8 cellular contexts compared by ENCODE assay signal in the genomic region with DNA sequence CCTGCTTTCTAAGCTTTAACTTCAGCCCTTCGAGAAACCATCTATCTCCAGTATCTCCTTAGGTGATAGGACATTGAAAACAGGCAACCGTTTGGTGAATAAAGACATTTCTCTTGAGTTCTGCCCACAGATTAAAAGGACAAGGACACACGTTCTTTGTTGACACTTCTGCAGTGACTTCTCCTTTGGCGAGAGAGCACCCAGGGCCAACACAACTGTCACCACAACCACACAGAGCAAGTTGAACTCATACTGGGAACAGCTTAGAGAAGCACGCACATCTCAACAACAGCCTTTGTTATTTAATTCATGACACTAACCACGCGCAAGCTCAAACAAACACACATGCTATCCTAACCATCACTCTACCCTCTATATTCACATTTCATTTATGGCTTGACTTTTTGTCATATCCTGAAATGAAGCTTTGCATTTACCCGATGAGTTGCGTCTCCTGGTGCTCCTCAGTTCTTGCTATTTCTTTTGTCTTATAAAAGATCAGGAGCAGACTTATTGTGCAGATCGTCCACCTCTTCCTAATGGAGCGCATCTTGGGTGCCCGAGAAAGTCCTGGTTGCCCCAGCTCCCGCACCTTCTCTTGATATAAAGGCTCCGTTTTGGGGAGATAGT. TPM values are rescaled to one million over a fixed set of nuclear protein-coding genes. Genes with fewer than 3 reads are reported as not detected.
DNase-seq lines count a peak whose midpoint lies in the region; ATAC-seq and TF ChIP-seq lines count a peak whose summit lies in the region.

No MANE protein-coding gene starts in this region.

- no peaks in the 10 kb centered on the region for H3K79me2 ChIP-seq in hepatocyte

- no peaks in the 10 kb centered on the region for H3K36me3 ChIP-seq in hepatocyte (replicated peaks; ENCODE audit: insufficient read depth, low read depth)

- no peaks in the 10 kb centered on the region for H3K4me1 ChIP-seq in hepatocyte (ENCODE audit: insufficient read depth)

- no peak overlapping the region for H3K27ac ChIP-seq in hepatocyte

- ATAC-seq in HG03045 (IDR thresholded peaks at IDR 0.05; ENCODE audit: unreplicated experiment) (no peak), HG03460 (IDR thresholded peaks at IDR 0.05; ENCODE audit: unreplicated experiment) (no peak)

- no peaks in the 10 kb centered on the region for H3K9me2 ChIP-seq in hepatocyte (replicated peaks; ENCODE audit: insufficient read depth)

- no peaks in the 10 kb centered on the region for H4K20me1 ChIP-seq in hepatocyte (ENCODE audit: insufficient read depth, poor library complexity, severe bottlenecking)

- 2% methylated on average over 14 of the region's 14 CpGs for WGBS in hepatocyte (ENCODE audit: low lambda C conversion rate, missing lambda C conversion rate)

- CTCF ChIA-PET in activated naive CD4-positive, alpha-beta T cell treated with anti-CD3 and anti-CD28 coated beads, Interleukin-2, amount 10 ng/mL, durations not matched to agents 7 days and 5 days (lab: Charles Lee): interaction anchor here (0.7 to 4.2 kb wide), 11 partner anchors 10 to 280 kb away, joined by 3 to 31 read pairs (median 4); no protein-coding TSS in a partner anchor

- peaks cover 10% of the 10 kb centered on the region for H3K27me3 ChIP-seq in hepatocyte

- H3K27ac Mint-ChIP-seq in activated naive CD4-positive, alpha-beta T cell treated with anti-CD3 and anti-CD28 coated beads, Interleukin-2, amount 10 ng/mL, durations not matched to agents 7 days and 5 days: peak overlapping the region; percentile 99

- H3K4me1 Mint-ChIP-seq in activated naive CD4-positive, alpha-beta T cell treated with anti-CD3 and anti-CD28 coated beads, Interleukin-2, amount 10 ng/mL, durations not matched to agents 7 days and 5 days: peaks cover 53% of the 10 kb centered on the region

- peak overlapping the region; percentile 93 for H3K4me2 ChIP-seq in hepatocyte

- DNase-seq in DMS53 (lab: John Stamatoyannopoulos, UW) (peak; percentile 69), NCI-H345 (lab: John Stamatoyannopoulos, UW) (peak; percentile 13), hepatocyte (ENCODE audit: low spot score) (peak; percentile 3), skeletal muscle cell (ENCODE audit: low read depth) (no peak)
- DNase-seq in activated naive CD4-positive, alpha-beta T cell treated with anti-CD3 and anti-CD28 coated beads, Interleukin-2, amount 10 ng/mL, durations not matched to agents 7 days and 5 days: peak; percentile 35
- no peak for DNase-seq in NK-92 treated with Interleukin-12 subunit alpha and Interleukin-12 subunit beta, amount 100 ng/mL, for 24 hours (lab: John Stamatoyannopoulos, UW)

- peak overlapping the region; percentile 99 for H3K4me3 Mint-ChIP-seq in activated naive CD4-positive, alpha-beta T cell treated with anti-CD3 and anti-CD28 coated beads, Interleukin-2, amount 10 ng/mL, durations not matched to agents 7 days and 5 days

- no peaks in the 10 kb centered on the region for H3K9me3 ChIP-seq in hepatocyte (ENCODE audit: low read depth)

- H3K4me3 ChIP-seq in hepatocyte (peak overlapping the region; percentile 40), skeletal muscle cell (ENCODE audit: low read depth, low read length) (peak overlapping the region; percentile 65)

- H3K9me3 Mint-ChIP-seq in activated naive CD4-positive, alpha-beta T cell treated with anti-CD3 and anti-CD28 coated beads, Interleukin-2, amount 10 ng/mL, durations not matched to agents 7 days and 5 days: no peaks in the 10 kb centered on the region

- H2AFZ ChIP-seq in hepatocyte: peak overlapping the region; percentile 86

- H3K36me3 Mint-ChIP-seq in activated naive CD4-positive, alpha-beta T cell treated with anti-CD3 and anti-CD28 coated beads, Interleukin-2, amount 10 ng/mL, durations not matched to agents 7 days and 5 days: peaks cover 28% of the 10 kb centered on the region

- H3K27me3 Mint-ChIP-seq in activated naive CD4-positive, alpha-beta T cell treated with anti-CD3 and anti-CD28 coated beads, Interleukin-2, amount 10 ng/mL, durations not matched to agents 7 days and 5 days: no peaks in the 10 kb centered on the region

- no peak for TF ChIP-seq CTCF in hepatocyte (IDR thresholded peaks at IDR 0.05; ENCODE audit: poor library complexity)

RNA-seq across cellular contexts. Expression of a gene that starts 0.6 kb away (rescaled TPM):
- 6.0 and 7.1 TPM in 2 replicates for total RNA-seq in hepatocyte
- polyA plus RNA-seq in hepatocyte: 1.8 and 3.1 TPM in 2 replicates

Comparison
In these comparisons a context has a peak if more than half of its experiments do, and no peak if none do; other contexts are left out.
1. DNase-seq: peak in DMS53 (single experiment), NCI-H345 (single experiment), activated naive CD4-positive, alpha-beta T cell treated with anti-CD3 and anti-CD28 coated beads, Interleukin-2, amount 10 ng/mL, durations not matched to agents 7 days and 5 days (single experiment) and hepatocyte (single experiment); none in skeletal muscle cell (single experiment) and NK-92 treated with Interleukin-12 subunit alpha and Interleukin-12 subunit beta, amount 100 ng/mL, for 24 hours (single experiment).